In genomic region chr9:99726758-99727157, GRCh38 we compare ENCODE assay signal across 29 cellular contexts.
A peak's percentile ranks its signal among the peaks of the same experiment; 100 is the strongest.
DNase-seq lines count a peak whose midpoint lies in the region; ATAC-seq and TF ChIP-seq lines count a peak whose summit lies in the region.
"Had no signal": no experiment of that assay in that cellular context is flagged by ENCODE, and none has a peak within 500 bp of the region (broad histone marks: within the 10 kb centered on the region; RNA-seq: fewer than 3 reads in every experiment).

No MANE protein-coding gene starts in this region.

- POLR2A ChIA-PET in RWPE1 (lab: Yijun Ruan, JAX; ENCODE audit: low non-redundant PET) = no interaction called here

- H3K27me3 Mint-ChIP-seq in glutamatergic neuron (ENCODE audit: unreplicated experiment) = no peaks in the 10 kb centered on the region
- no peaks in the 10 kb centered on the region for H3K27me3 Mint-ChIP-seq in activated T-cell treated with anti-CD3 and anti-CD28 coated beads, Interleukin-2, amount 50 U/mL, for 72 hours (ENCODE audit: low read depth)
- H3K27me3 Mint-ChIP-seq: activated naive CD8-positive, alpha-beta T cell treated with anti-CD3 and anti-CD28 coated beads, Interleukin-2, amount 50 U/mL, for 24 hours had no signal

- no peak overlapping the region for H3K4me3 ChIP-seq in AG10803 (ENCODE audit: low read length)
- H3K4me3 ChIP-seq: BLaER1 treated with 17β-estradiol and CSF1 and Interleukin-3, amounts not matched to agents 10 nM and 100 nM; smooth muscle cell; suprapubic skin; upper lobe of left lung had no signal

- CTCF ChIA-PET in RWPE1 (lab: Yijun Ruan, JAX) = interaction anchor here (0.6 kb wide), 1 partner anchor 152 kb away, joined by 4 read pairs; no protein-coding TSS in a partner anchor

- TF ChIP-seq CTCF in AG10803 (conservative IDR thresholded peaks at IDR 0.05; ENCODE audit: low read length) (no peak), glutamatergic neuron (IDR thresholded peaks at IDR 0.05; ENCODE audit: partially characterized antibody, unreplicated experiment) (no peak), RWPE1 (conservative IDR thresholded peaks at IDR 0.05; ENCODE audit: low read depth) (no peak)

- H3K4me3 Mint-ChIP-seq in glutamatergic neuron (ENCODE audit: unreplicated experiment) = no peak overlapping the region
- H3K4me3 Mint-ChIP-seq in activated T-cell treated with anti-CD3 and anti-CD28 coated beads, Interleukin-2, amount 50 U/mL, for 72 hours = no peak overlapping the region
- H3K4me3 Mint-ChIP-seq: activated naive CD8-positive, alpha-beta T cell treated with anti-CD3 and anti-CD28 coated beads, Interleukin-2, amount 50 U/mL, for 24 hours; neural crest cell; T-helper 2 cell treated with Interferon-gamma antibody and Interleukin-4, amounts not matched to agents 5 μg/mL and 100 μg/mL, for 36 hours had no signal

- H3K36me3 Mint-ChIP-seq in glutamatergic neuron (ENCODE audit: unreplicated experiment) = no peaks in the 10 kb centered on the region
- no peaks in the 10 kb centered on the region for H3K36me3 Mint-ChIP-seq in activated T-cell treated with anti-CD3 and anti-CD28 coated beads, Interleukin-2, amount 50 U/mL, for 72 hours (ENCODE audit: insufficient read depth in 2 of 2)

- peaks cover 8% of the 10 kb centered on the region for H3K4me1 Mint-ChIP-seq in glutamatergic neuron (ENCODE audit: low read depth, unreplicated experiment)
- H3K4me1 Mint-ChIP-seq in activated T-cell treated with anti-CD3 and anti-CD28 coated beads, Interleukin-2, amount 50 U/mL, for 72 hours (ENCODE audit: low read depth) = peaks cover 7% of the 10 kb centered on the region
- H3K4me1 Mint-ChIP-seq: neural crest cell had no signal

- no peak overlapping the region for H3K27ac Mint-ChIP-seq in glutamatergic neuron (ENCODE audit: unreplicated experiment)
- H3K27ac Mint-ChIP-seq in activated T-cell treated with anti-CD3 and anti-CD28 coated beads, Interleukin-2, amount 50 U/mL, for 72 hours = no peak overlapping the region
- H3K27ac Mint-ChIP-seq: activated naive CD8-positive, alpha-beta T cell treated with anti-CD3 and anti-CD28 coated beads, Interleukin-2, amount 50 U/mL, for 24 hours; T-helper 2 cell treated with Interferon-gamma antibody and Interleukin-4, amounts not matched to agents 5 μg/mL and 100 μg/mL, for 36 hours had no signal

- peak; percentile 7 for DNase-seq in AG10803 (ENCODE audit: low read depth)
- DNase-seq in DMS53 (lab: John Stamatoyannopoulos, UW) = peak; percentile 70
- peak; percentile 66 for DNase-seq in NCI-H69 (lab: John Stamatoyannopoulos, UW)
- peak; percentile 17 for DNase-seq in glutamatergic neuron
- no peak for DNase-seq in NCI-H82 treated with DMSO at 0.1 percent for 48 hours (lab: John Stamatoyannopoulos, UW; ENCODE audit: unreplicated experiment)
- DNase-seq in activated T-cell treated with anti-CD3 and anti-CD28 coated beads, Interleukin-2, amount 50 U/mL, for 72 hours = no peak
- no peak for DNase-seq in RWPE1 (ENCODE audit: low spot score)
- DNase-seq: activated CD4-positive, alpha-beta T cell treated with anti-CD3 and anti-CD28 coated beads, Interleukin-2, amount 50 U/mL, for 48 hours; activated CD4-positive, CD25-positive, alpha-beta regulatory T cell treated with anti-CD3 and anti-CD28 coated beads, Interleukin-2, amount 50 U/mL, for 72 hours; activated naive CD4-positive, alpha-beta T cell; activated naive CD8-positive, alpha-beta T cell treated with anti-CD3 and anti-CD28 coated beads, Interleukin-2, amount 50 U/mL, for 24 hours; caudate nucleus; cortex of kidney; DND-41; GOT3; hippocampal formation; left colon; NCI-H1105 treated with DMSO at 0.1 percent for 48 hours; NCI-H446; OCI-M1; retina; stimulated activated naive CD4-positive, alpha-beta T cell treated with Interleukin-2 at 50 U/mL for 16 hours; upper lobe of left lung had no signal

- no peak for ATAC-seq in activated T-cell treated with anti-CD3 and anti-CD28 coated beads, Interleukin-2, amount 50 U/mL, for 72 hours (replicated peaks in 1 of 2)
- ATAC-seq: activated naive CD8-positive, alpha-beta T cell treated with anti-CD3 and anti-CD28 coated beads, Interleukin-2, amount 50 U/mL, for 24 hours; left colon had no signal

- no peaks in the 10 kb centered on the region for H3K9me3 Mint-ChIP-seq in glutamatergic neuron (ENCODE audit: unreplicated experiment)
- H3K9me3 Mint-ChIP-seq in activated T-cell treated with anti-CD3 and anti-CD28 coated beads, Interleukin-2, amount 50 U/mL, for 72 hours = no peaks in the 10 kb centered on the region
- H3K9me3 Mint-ChIP-seq: activated naive CD8-positive, alpha-beta T cell treated with anti-CD3 and anti-CD28 coated beads, Interleukin-2, amount 50 U/mL, for 24 hours; T-helper 2 cell treated with Interferon-gamma antibody and Interleukin-4, amounts not matched to agents 5 μg/mL and 100 μg/mL, for 36 hours had no signal

- no peak overlapping the region for H3K27ac ChIP-seq in RWPE1
- H3K27ac ChIP-seq: BLaER1 treated with 17β-estradiol and CSF1 and Interleukin-3, amounts not matched to agents 10 nM and 100 nM; parathyroid adenoma; suprapubic skin; upper lobe of left lung had no signal

Comparison
In these comparisons a context has a peak if more than half of its experiments do, and no peak if none do; other contexts are left out.
1. DNase-seq: peak in AG10803 (single experiment), DMS53 (single experiment), NCI-H69 (single experiment) and glutamatergic neuron (single experiment); none in NCI-H82 treated with DMSO at 0.1 percent for 48 hours (single experiment), activated T-cell treated with anti-CD3 and anti-CD28 coated beads, Interleukin-2, amount 50 U/mL, for 72 hours (0 of 2) and RWPE1 (single experiment).